ENCODE assay signal across 1 cellular context in the genomic region with DNA sequence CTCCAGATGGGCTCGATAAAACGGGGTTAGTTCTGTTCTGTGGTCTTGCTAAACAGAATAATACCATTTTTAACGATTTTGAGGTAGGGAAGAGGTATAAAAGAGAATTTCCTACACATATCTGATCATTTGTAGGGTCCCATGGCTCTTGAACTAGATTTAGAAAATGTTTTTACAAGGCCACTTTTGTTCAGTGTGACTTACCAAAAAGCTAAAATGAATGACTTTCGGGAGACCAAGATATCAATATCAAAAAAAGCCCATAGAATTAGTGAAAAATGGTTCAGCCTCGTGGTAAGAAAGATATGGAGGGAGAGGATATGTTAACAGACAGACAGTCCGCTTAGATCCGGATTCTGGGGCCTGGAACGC.
TF ChIP-seq lines count a peak whose summit lies in the region.

No MANE protein-coding gene starts in this region.

TF ChIP-seq in H1, 55 proteins besides CTCF, POLR2A, EP300 and RAD21:
- TF ChIP-seq SP1 (IDR thresholded peaks at IDR 0.05; ENCODE audit: low read depth, low read length) (no peak), CBX8 (IDR thresholded peaks at IDR 0.05; ENCODE audit: borderline replicate concordance, low read depth, low read length) (peak; percentile 77)
- TF ChIP-seq, protein P1, sequence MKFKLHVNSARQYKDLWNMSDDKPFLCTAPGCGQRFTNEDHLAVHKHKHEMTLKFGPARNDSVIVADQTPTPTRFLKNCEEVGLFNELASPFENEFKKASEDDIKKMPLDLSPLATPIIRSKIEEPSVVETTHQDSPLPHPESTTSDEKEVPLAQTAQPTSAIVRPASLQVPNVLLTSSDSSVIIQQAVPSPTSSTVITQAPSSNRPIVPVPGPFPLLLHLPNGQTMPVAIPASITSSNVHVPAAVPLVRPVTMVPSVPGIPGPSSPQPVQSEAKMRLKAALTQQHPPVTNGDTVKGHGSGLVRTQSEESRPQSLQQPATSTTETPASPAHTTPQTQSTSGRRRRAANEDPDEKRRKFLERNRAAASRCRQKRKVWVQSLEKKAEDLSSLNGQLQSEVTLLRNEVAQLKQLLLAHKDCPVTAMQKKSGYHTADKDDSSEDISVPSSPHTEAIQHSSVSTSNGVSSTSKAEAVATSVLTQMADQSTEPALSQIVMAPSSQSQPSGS (IDR thresholded peaks at IDR 0.05; ENCODE audit: low read length): no peak
